1 cellular context compared by ENCODE assay signal in genomic region chrX:129782015-129782495, GRCh38.
TF ChIP-seq lines count a peak whose summit lies in the region.

No MANE protein-coding gene starts in this region.

TF ChIP-seq in GM12878, 131 proteins besides CTCF, POLR2A, EP300 and RAD21:
- TF ChIP-seq KLF5 (IDR thresholded peaks at IDR 0.05; ENCODE audit: partially characterized antibody), result no peak
- TF ChIP-seq POLR2AphosphoS5 (IDR thresholded peaks at IDR 0.05; ENCODE audit: low read length), result peak; percentile 66; the same call in 1 of the 2 replicates
- TF ChIP-seq, protein P1, sequence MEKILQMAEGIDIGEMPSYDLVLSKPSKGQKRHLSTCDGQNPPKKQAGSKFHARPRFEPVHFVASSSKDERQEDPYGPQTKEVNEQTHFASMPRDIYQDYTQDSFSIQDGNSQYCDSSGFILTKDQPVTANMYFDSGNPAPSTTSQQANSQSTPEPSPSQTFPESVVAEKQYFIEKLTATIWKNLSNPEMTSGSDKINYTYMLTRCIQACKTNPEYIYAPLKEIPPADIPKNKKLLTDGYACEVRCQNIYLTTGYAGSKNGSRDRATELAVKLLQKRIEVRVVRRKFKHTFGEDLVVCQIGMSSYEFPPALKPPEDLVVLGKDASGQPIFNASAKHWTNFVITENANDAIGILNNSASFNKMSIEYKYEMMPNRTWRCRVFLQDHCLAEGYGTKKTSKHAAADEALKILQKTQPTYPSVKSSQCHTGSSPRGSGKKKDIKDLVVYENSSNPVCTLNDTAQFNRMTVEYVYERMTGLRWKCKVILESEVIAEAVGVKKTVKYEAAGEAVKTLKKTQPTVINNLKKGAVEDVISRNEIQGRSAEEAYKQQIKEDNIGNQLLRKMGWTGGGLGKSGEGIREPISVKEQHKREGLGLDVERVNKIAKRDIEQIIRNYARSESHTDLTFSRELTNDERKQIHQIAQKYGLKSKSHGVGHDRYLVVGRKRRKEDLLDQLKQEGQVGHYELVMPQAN (conservative IDR thresholded peaks at IDR 0.05), result peak; percentile 33; the same call in 1 of the 2 replicates
- TF ChIP-seq BHLHE40 (IDR thresholded peaks at IDR 0.05; ENCODE audit: borderline replicate concordance in 1 of 2, low read depth in 2 of 2, low read length in 1 of 2), result peak; percentile 58 to 78; a peak in 3 of 4 replicates
- no peak for TF ChIP-seq MYC (IDR thresholded peaks at IDR 0.05; ENCODE audit: insufficient read depth, insufficient read length, insufficient replicate concordance, low read length, severe bottlenecking)
- peak; percentile 62; the same call in 1 of the 2 replicates for TF ChIP-seq MXI1 (IDR thresholded peaks at IDR 0.05; ENCODE audit: low read depth, low read length)
- TF ChIP-seq WRNIP1 (IDR thresholded peaks at IDR 0.05; ENCODE audit: borderline replicate concordance, low read depth, low read length), result 0 out of 2 replicates have a peak, but pooled peaks have one; percentile 15
- no peak for TF ChIP-seq RELB (IDR thresholded peaks at IDR 0.05; ENCODE audit: low read depth)
- TF ChIP-seq, protein P2, sequence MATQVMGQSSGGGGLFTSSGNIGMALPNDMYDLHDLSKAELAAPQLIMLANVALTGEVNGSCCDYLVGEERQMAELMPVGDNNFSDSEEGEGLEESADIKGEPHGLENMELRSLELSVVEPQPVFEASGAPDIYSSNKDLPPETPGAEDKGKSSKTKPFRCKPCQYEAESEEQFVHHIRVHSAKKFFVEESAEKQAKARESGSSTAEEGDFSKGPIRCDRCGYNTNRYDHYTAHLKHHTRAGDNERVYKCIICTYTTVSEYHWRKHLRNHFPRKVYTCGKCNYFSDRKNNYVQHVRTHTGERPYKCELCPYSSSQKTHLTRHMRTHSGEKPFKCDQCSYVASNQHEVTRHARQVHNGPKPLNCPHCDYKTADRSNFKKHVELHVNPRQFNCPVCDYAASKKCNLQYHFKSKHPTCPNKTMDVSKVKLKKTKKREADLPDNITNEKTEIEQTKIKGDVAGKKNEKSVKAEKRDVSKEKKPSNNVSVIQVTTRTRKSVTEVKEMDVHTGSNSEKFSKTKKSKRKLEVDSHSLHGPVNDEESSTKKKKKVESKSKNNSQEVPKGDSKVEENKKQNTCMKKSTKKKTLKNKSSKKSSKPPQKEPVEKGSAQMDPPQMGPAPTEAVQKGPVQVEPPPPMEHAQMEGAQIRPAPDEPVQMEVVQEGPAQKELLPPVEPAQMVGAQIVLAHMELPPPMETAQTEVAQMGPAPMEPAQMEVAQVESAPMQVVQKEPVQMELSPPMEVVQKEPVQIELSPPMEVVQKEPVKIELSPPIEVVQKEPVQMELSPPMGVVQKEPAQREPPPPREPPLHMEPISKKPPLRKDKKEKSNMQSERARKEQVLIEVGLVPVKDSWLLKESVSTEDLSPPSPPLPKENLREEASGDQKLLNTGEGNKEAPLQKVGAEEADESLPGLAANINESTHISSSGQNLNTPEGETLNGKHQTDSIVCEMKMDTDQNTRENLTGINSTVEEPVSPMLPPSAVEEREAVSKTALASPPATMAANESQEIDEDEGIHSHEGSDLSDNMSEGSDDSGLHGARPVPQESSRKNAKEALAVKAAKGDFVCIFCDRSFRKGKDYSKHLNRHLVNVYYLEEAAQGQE (IDR thresholded peaks at IDR 0.05; ENCODE audit: low read depth, low read length), result peak; percentile 73
